34 cellular contexts compared by ENCODE assay signal in genomic region chr5:77970891-77971290, GRCh38.
"Had no signal": no experiment of that assay in that cellular context is flagged by ENCODE, and none has a peak within 500 bp of the region (broad histone marks: within the 10 kb centered on the region; RNA-seq: fewer than 3 reads in every experiment).

No MANE protein-coding gene starts in this region.

- ATAC-seq: activated CD8-positive, alpha-beta memory T cell treated with anti-CD3 and anti-CD28 coated beads, Interleukin-2, amount 10 ng/mL, durations not matched to agents 7 days and 5 days; activated CD8-positive, alpha-beta T cell treated with anti-CD3 and anti-CD28 coated beads for 36 hours had no signal

- H3K27ac Mint-ChIP-seq: activated B cell treated with CpG ODN at 0.5 μM for 24 hours; activated CD4-positive, alpha-beta memory T cell treated with anti-CD3 and anti-CD28 coated beads for 36 hours; activated CD4-positive, alpha-beta T cell treated with anti-CD3 and anti-CD28 coated beads, Interleukin-2, amount 10 ng/mL, durations not matched to agents 24 days and 14 days; activated CD8-positive, alpha-beta memory T cell treated with anti-CD3 and anti-CD28 coated beads, Interleukin-2, amount 10 ng/mL, durations not matched to agents 7 days and 5 days; activated CD8-positive, alpha-beta T cell treated with anti-CD3 and anti-CD28 coated beads for 36 hours; activated naive CD4-positive, alpha-beta T cell treated with anti-CD3 and anti-CD28 coated beads, Interleukin-2, amount 10 ng/mL, durations not matched to agents 7 days and 5 days; activated naive CD4-positive, alpha-beta T cell treated with anti-CD3 and anti-CD28 coated beads, Interleukin-2, amount 50 U/mL, for 24 hours; activated naive CD8-positive, alpha-beta T cell; activated T-cell treated with anti-CD3 and anti-CD28 coated beads, Interleukin-2, amount 50 U/mL, for 24 hours; activated T-helper 2 cell treated with anti-CD3 and anti-CD28 coated beads, Interferon-gamma antibody, Interleukin-2, Interleukin-4, amounts not matched to agents 10 μg/mL and 5 μg/mL and 100 μg/mL, durations not matched to agents 14 hours and 24 hours and 36 hours; brain; T-helper 1 cell treated with Interleukin-12 subunit alpha and Interleukin-12 subunit beta and Interleukin-4 antibody, amounts not matched to agents 30 μg/mL and 1 μg/mL, for 36 hours; T-helper 2 cell treated with Interferon-gamma antibody and Interleukin-4, amounts not matched to agents 5 μg/mL and 100 μg/mL, for 36 hours had no signal

- DNase-seq: activated B cell treated with CpG ODN at 0.5 μM for 24 hours; activated CD4-positive, alpha-beta memory T cell treated with anti-CD3 and anti-CD28 coated beads for 36 hours; activated CD4-positive, alpha-beta T cell treated with anti-CD3 and anti-CD28 coated beads for 4 hours; activated CD4-positive, alpha-beta T cell treated with anti-CD3 and anti-CD28 coated beads, Interleukin-2, amount 50 U/mL, for 1 hour; activated CD4-positive, alpha-beta T cell treated with anti-CD3 and anti-CD28 coated beads, Interleukin-2, amount 50 U/mL, for 4 hours; activated CD4-positive, CD25-positive, alpha-beta regulatory T cell treated with anti-CD3 and anti-CD28 coated beads, Interleukin-2, amount 50 U/mL, for 72 hours; activated CD8-positive, alpha-beta memory T cell treated with anti-CD3 and anti-CD28 coated beads, Interleukin-2, amount 10 ng/mL, durations not matched to agents 7 days and 5 days; activated CD8-positive, alpha-beta memory T cell treated with anti-CD3 and anti-CD28 coated beads, Interleukin-2, amount 50 U/mL, for 48 hours; activated CD8-positive, alpha-beta T cell treated with anti-CD3 and anti-CD28 coated beads for 36 hours; activated effector memory CD4-positive, alpha-beta T cell treated with Interleukin-2 at 50 U/mL for 16 hours; activated gamma-delta T cell; activated naive CD4-positive, alpha-beta T cell treated with anti-CD3 and anti-CD28 coated beads, Interleukin-2, amount 10 ng/mL, durations not matched to agents 7 days and 5 days; activated naive CD4-positive, alpha-beta T cell treated with Interleukin-2 at 50 U/mL for 16 hours; activated T-cell treated with anti-CD3 and anti-CD28 coated beads, Interleukin-2, amount 50 U/mL, for 24 hours; activated T-cell treated with anti-CD3 and anti-CD28 coated beads, Interleukin-2, amount 50 U/mL, for 48 hours; adrenal gland; amygdala; anterior cingulate cortex; caudate nucleus; cerebellar nuclear complex; T-helper 1 cell; T-helper 2 cell; T-helper 9 cell had no signal

- H3K27ac ChIP-seq: adrenal gland, ascending aorta, cardiac muscle cell, VCaP had no signal

- H3K9me3 Mint-ChIP-seq: activated B cell treated with CpG ODN at 0.5 μM for 24 hours; activated CD4-positive, alpha-beta memory T cell treated with anti-CD3 and anti-CD28 coated beads for 36 hours; activated CD4-positive, alpha-beta T cell treated with anti-CD3 and anti-CD28 coated beads, Interleukin-2, amount 10 ng/mL, durations not matched to agents 24 days and 14 days; activated CD8-positive, alpha-beta T cell treated with anti-CD3 and anti-CD28 coated beads for 36 hours; activated naive CD4-positive, alpha-beta T cell treated with anti-CD3 and anti-CD28 coated beads, Interleukin-2, amount 10 ng/mL, durations not matched to agents 7 days and 5 days; activated naive CD4-positive, alpha-beta T cell treated with anti-CD3 and anti-CD28 coated beads, Interleukin-2, amount 50 U/mL, for 24 hours; activated T-helper 2 cell treated with anti-CD3 and anti-CD28 coated beads, Interferon-gamma antibody, Interleukin-2, Interleukin-4, amounts not matched to agents 10 μg/mL and 5 μg/mL and 100 μg/mL, durations not matched to agents 14 hours and 24 hours and 36 hours; central memory CD8-positive, alpha-beta T cell; T-helper 1 cell treated with Interleukin-12 subunit alpha and Interleukin-12 subunit beta and Interleukin-4 antibody, amounts not matched to agents 30 μg/mL and 1 μg/mL, for 36 hours; T-helper 2 cell treated with Interferon-gamma antibody and Interleukin-4, amounts not matched to agents 5 μg/mL and 100 μg/mL, for 36 hours had no signal

- H3K36me3 Mint-ChIP-seq: activated CD4-positive, alpha-beta memory T cell treated with anti-CD3 and anti-CD28 coated beads for 36 hours; activated naive CD4-positive, alpha-beta T cell treated with anti-CD3 and anti-CD28 coated beads, Interleukin-2, amount 50 U/mL, for 24 hours; brain had no signal

- H3K4me3 Mint-ChIP-seq: activated B cell treated with CpG ODN at 0.5 μM for 24 hours; activated CD4-positive, alpha-beta memory T cell treated with anti-CD3 and anti-CD28 coated beads for 36 hours; activated CD4-positive, alpha-beta T cell treated with anti-CD3 and anti-CD28 coated beads, Interleukin-2, amount 10 ng/mL, durations not matched to agents 24 days and 14 days; activated CD8-positive, alpha-beta memory T cell treated with anti-CD3 and anti-CD28 coated beads, Interleukin-2, amount 10 ng/mL, durations not matched to agents 7 days and 5 days; activated CD8-positive, alpha-beta T cell treated with anti-CD3 and anti-CD28 coated beads for 36 hours; activated naive CD4-positive, alpha-beta T cell treated with anti-CD3 and anti-CD28 coated beads, Interleukin-2, amount 10 ng/mL, durations not matched to agents 7 days and 5 days; activated naive CD4-positive, alpha-beta T cell treated with anti-CD3 and anti-CD28 coated beads, Interleukin-2, amount 50 U/mL, for 24 hours; activated naive CD8-positive, alpha-beta T cell; activated T-cell treated with anti-CD3 and anti-CD28 coated beads, Interleukin-2, amount 50 U/mL, for 24 hours; central memory CD8-positive, alpha-beta T cell; T-helper 1 cell treated with Interleukin-12 subunit alpha and Interleukin-12 subunit beta and Interleukin-4 antibody, amounts not matched to agents 30 μg/mL and 1 μg/mL, for 36 hours; T-helper 2 cell treated with Interferon-gamma antibody and Interleukin-4, amounts not matched to agents 5 μg/mL and 100 μg/mL, for 36 hours had no signal
